ENCODE assay signal across 12 cellular contexts in the genomic region with DNA sequence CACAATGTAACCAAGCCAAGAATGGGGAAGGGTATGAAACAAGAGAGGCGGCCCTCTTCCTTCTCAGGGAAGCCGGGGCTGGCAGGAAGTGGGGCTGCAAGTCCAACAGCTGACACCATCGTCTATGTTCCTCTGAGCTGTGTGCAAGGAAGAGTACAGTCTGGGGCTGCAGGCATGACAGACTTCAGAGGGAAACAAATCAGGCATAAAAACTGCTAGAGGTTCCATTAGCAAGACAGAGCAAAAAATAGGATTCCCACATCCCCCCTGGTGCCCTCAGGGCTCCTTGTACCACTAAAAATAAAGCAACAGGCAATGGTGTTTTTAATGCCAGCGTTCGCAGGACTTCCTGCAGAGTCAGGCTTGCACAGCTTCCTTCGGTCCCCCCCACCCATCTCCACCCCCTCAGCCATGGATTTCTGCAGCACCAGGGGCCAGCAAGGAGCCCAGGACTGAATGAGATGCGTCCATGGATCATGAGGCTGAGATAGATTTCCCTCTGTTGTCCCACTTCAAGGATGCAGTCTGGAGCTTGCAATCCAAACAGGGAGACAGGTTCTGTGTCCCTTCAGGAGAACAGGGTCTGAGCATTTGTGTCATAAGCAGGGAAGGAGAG. TPM values are rescaled to one million over a fixed set of nuclear protein-coding genes. Genes with fewer than 3 reads are reported as not detected.
DNase-seq lines count a peak whose midpoint lies in the region; ATAC-seq, FAIRE-seq and TF ChIP-seq lines count a peak whose summit lies in the region.
"Had no signal": no experiment of that assay in that cellular context is flagged by ENCODE, and none has a peak within 500 bp of the region (broad histone marks: within the 10 kb centered on the region; RNA-seq: fewer than 3 reads in every experiment).

No MANE protein-coding gene starts in this region.

- no peak for TF ChIP-seq POLR2A in erythroblast (IDR thresholded peaks at IDR 0.05; ENCODE audit: low read length)

- H3K4me3 Mint-ChIP-seq in HFFc6 (peak overlapping the region; percentile 56), astrocyte (ENCODE audit: unreplicated experiment) (no peak overlapping the region), naive B cell (peak overlapping the region in 6 of 8 donors; percentile 25 to 87 (median 65))

- H3K36me3 Mint-ChIP-seq in HFFc6 (ENCODE audit: low read depth): peaks cover 8% of the 10 kb centered on the region; the same call in 1 of the 2 replicates
- H3K36me3 Mint-ChIP-seq in astrocyte (ENCODE audit: low read depth, unreplicated experiment): peaks cover 11% of the 10 kb centered on the region
- H3K36me3 Mint-ChIP-seq in naive B cell: no peaks in the 10 kb centered on the region

- peak overlapping the region; percentile 12 for H3K27ac ChIP-seq in AG04450 (ENCODE audit: low read depth, low read length)
- no peak overlapping the region for H3K27ac ChIP-seq in astrocyte (ENCODE audit: low read depth, low read length)
- H3K27ac ChIP-seq in A673 (ENCODE audit: low read depth, low read length, poor library complexity, severe bottlenecking): no peak overlapping the region
- H3K27ac ChIP-seq: C4-2B had no signal

- peaks cover 15% of the 10 kb centered on the region for H4K20me1 ChIP-seq in astrocyte (ENCODE audit: insufficient read depth, low read length)

- H3K27me3 Mint-ChIP-seq in HFFc6 (ENCODE audit: insufficient read depth) (peaks cover 1% of the 10 kb centered on the region; the same call in 1 of the 2 replicates), astrocyte (ENCODE audit: low read depth, unreplicated experiment) (no peaks in the 10 kb centered on the region), naive B cell (peaks cover 0 to 7% (median 5%) of the 10 kb centered on the region in 3 donors)

- DNase-seq in AG04450 (ENCODE audit: low read depth, low spot score) (no peak), HFFc6 (no peak), astrocyte (ENCODE audit: low read depth) (no peak), naive B cell (no peak), SW 1271 (lab: John Stamatoyannopoulos, UW) (no peak), erythroblast (lab: John Stamatoyannopoulos, UW) (no peak), A673 (ENCODE audit: low spot score) (no peak)
- DNase-seq in activated CD4-positive, alpha-beta T cell treated with anti-CD3 and anti-CD28 coated beads for 48 hours: no peak
- DNase-seq: activated CD4-positive, CD25-positive, alpha-beta regulatory T cell; effector CD4-positive, alpha-beta T cell had no signal

- POLR2A ChIA-PET in AG04450 (lab: Yijun Ruan, JAX): interaction anchor here (0.5 to 1.9 kb wide), 6 partner anchors 16 to 414 kb away, joined by 3 to 10 read pairs (median 7); no protein-coding TSS in a partner anchor
- POLR2A ChIA-PET in A673 (lab: Charles Lee; ENCODE audit: low non-redundant PET): interaction anchor here (0.5 kb wide), 1 partner anchor 745 kb away, joined by 4 read pairs; no protein-coding TSS in a partner anchor

- H3K9ac ChIP-seq in astrocyte (ENCODE audit: low read length): no peak overlapping the region

- no TSS peak for BruUV-seq in A673 (replicated peaks; lab: Mats Ljungman, UMichigan)

- H3K4me2 ChIP-seq in astrocyte (ENCODE audit: low read length): peak overlapping the region; percentile 44

- H3K9me3 Mint-ChIP-seq in HFFc6 (no peaks in the 10 kb centered on the region), astrocyte (ENCODE audit: unreplicated experiment) (no peaks in the 10 kb centered on the region), naive B cell (no peaks in the 10 kb centered on the region)

- H3K27me3 ChIP-seq in AG04450 (ENCODE audit: control insufficient read depth, insufficient read depth, low read length) (no peaks in the 10 kb centered on the region), astrocyte (ENCODE audit: insufficient read depth, low read length) (no peaks in the 10 kb centered on the region), A673 (replicated peaks; ENCODE audit: insufficient read depth, low read depth, low read length, poor library complexity) (peaks cover 15% of the 10 kb centered on the region)

- H3K27ac Mint-ChIP-seq in HFFc6 (peak overlapping the region; percentile 62), astrocyte (ENCODE audit: unreplicated experiment) (no peak overlapping the region), naive B cell (peak overlapping the region in 5 of 6 donors; percentile 4 to 94 (median 47))

- H3K4me1 Mint-ChIP-seq in HFFc6 (ENCODE audit: low read depth): peaks cover 90% of the 10 kb centered on the region
- H3K4me1 Mint-ChIP-seq in astrocyte (ENCODE audit: low read depth, unreplicated experiment): peaks cover 29% of the 10 kb centered on the region
- H3K4me1 Mint-ChIP-seq in naive B cell: peaks cover 11 to 25% (median 25%) of the 10 kb centered on the region in 3 donors

- no peaks in the 10 kb centered on the region for H3K9me3 ChIP-seq in AG04450 (ENCODE audit: control insufficient read depth, insufficient read depth, low read length)
- no peaks in the 10 kb centered on the region for H3K9me3 ChIP-seq in astrocyte (ENCODE audit: insufficient read depth, low read depth, low read length)
- no peaks in the 10 kb centered on the region for H3K9me3 ChIP-seq in A673 (ENCODE audit: low read depth, low read length, poor library complexity, severe bottlenecking)
- H3K9me3 ChIP-seq: thoracic aorta had no signal

- peaks cover 60% of the 10 kb centered on the region for H3K79me2 ChIP-seq in astrocyte (ENCODE audit: insufficient read depth, low read length)

- CTCF ChIA-PET in AG04450 (lab: Charles Lee) (interaction anchor here (0.7 to 1.3 kb wide), 5 partner anchors 10 to 437 kb away, joined by 3 to 6 read pairs (median 3); no protein-coding TSS in a partner anchor), A673 (lab: Charles Lee) (no interaction called here)

- intact Hi-C loops in A673 (cut with micrococcal nuclease; ENCODE audit: unreplicated experiment): no loop called here

- no peak for TF ChIP-seq CTCF in AG04450 (IDR thresholded peaks at IDR 0.05; ENCODE audit: low read depth, low read length)
- TF ChIP-seq CTCF in HFFc6 (IDR thresholded peaks at IDR 0.05): no peak
- no peak for TF ChIP-seq CTCF in astrocyte (IDR thresholded peaks at IDR 0.05; ENCODE audit: insufficient read depth, low read depth, low read length)
- no peak for TF ChIP-seq CTCF in A673 (conservative IDR thresholded peaks at IDR 0.05; ENCODE audit: low read depth, low read length)

- no peaks in the 10 kb centered on the region for H3K36me3 ChIP-seq in astrocyte (ENCODE audit: insufficient read depth, low read length)
- no peaks in the 10 kb centered on the region for H3K36me3 ChIP-seq in A673 (ENCODE audit: insufficient read depth, low read length, poor library complexity, severe bottlenecking)
- H3K36me3 ChIP-seq: thoracic aorta had no signal

- FAIRE-seq in astrocyte (lab: Jason Lieb, UNC): no peak

- peaks cover 15% of the 10 kb centered on the region for H3K4me1 ChIP-seq in astrocyte (ENCODE audit: insufficient read depth, low read length)
- no peaks in the 10 kb centered on the region for H3K4me1 ChIP-seq in A673 (ENCODE audit: insufficient read depth, low read length, poor library complexity, severe bottlenecking)

- no peak overlapping the region for H2AFZ ChIP-seq in astrocyte (ENCODE audit: low read depth, low read length)

- H3K4me3 ChIP-seq in AG04450 (ENCODE audit: low read depth, low read length): 0 out of 2 replicates have a peak overlapping the region, but pooled peaks have one; percentile 1
- H3K4me3 ChIP-seq in astrocyte (ENCODE audit: insufficient read depth, low read depth, low read length): no peak overlapping the region
- no peak overlapping the region for H3K4me3 ChIP-seq in A673 (ENCODE audit: low read depth, low read length, poor library complexity, severe bottlenecking)
- H3K4me3 ChIP-seq: thoracic aorta had no signal

- peak in 1 of 2 donors; percentile 20 for ATAC-seq in naive B cell (ENCODE audit: low read depth in 2 of 2)

RNA-seq across cellular contexts. Expression of gene KCNMA1, which starts 34.6 kb away (rescaled TPM):
- polyA plus RNA-seq in AG04450 (2011; rRNA removed) (58.8 and 60.0 TPM in 2 replicates), naive B cell (ENCODE audit: low read depth in 6 of 6) (not detected)
- 120 and 127 TPM in 2 replicates for polyA minus RNA-seq in AG04450 (2011; rRNA and poly(A)+ RNA removed)
- 100 to 1,000 TPM in 2 of 6 experiments, 10 to 100 TPM in 4; 87.1 to 191 (median 93.5) TPM for total RNA-seq in HFFc6 (2021; fragmentation: NEBNext Ultra II Directional; extraction: Animal tissue kit (Norgen Biotek cat#: 25700))
- total RNA-seq in astrocyte (43.3 and 45.8 TPM in 2 replicates), A673 (2021) (0.84 and 1.3 TPM in 2 replicates)

Comparison
In these comparisons a context has a peak if more than half of its experiments do, and no peak if none do; other contexts are left out.
1. RNA of gene KCNMA1, which starts 34.6 kb away (total RNA-seq): 87.1 to 191 TPM in HFFc6 and 43.3 to 45.8 TPM in astrocyte; 0.84 to 1.3 TPM in A673; every median in the first group is over 10 times any median in the second.